8 cellular contexts compared by ENCODE assay signal in genomic region chr9:90141723-90142122, GRCh38.
A peak's percentile ranks its signal among the peaks of the same experiment; 100 is the strongest.
DNase-seq lines count a peak whose midpoint lies in the region; ATAC-seq and TF ChIP-seq lines count a peak whose summit lies in the region.

No MANE protein-coding gene starts in this region.

- no peaks in the 10 kb centered on the region for H3K9me3 ChIP-seq in WERI-Rb-1 (ENCODE audit: severe bottlenecking)

- no peak for ATAC-seq in HG03565 (IDR thresholded peaks at IDR 0.05; ENCODE audit: unreplicated experiment)
- ATAC-seq in stimulated activated naive B cell treated with anti-CD40 and anti-IgM and Interleukin-4, amounts not matched to agents 10 μg/mL and 1 μg/mL and 100 μg/mL, for 72 hours (replicated peaks), result no peak
- ATAC-seq in GM21360 (IDR thresholded peaks at IDR 0.05; ENCODE audit: unreplicated experiment), result no peak
- no peak for ATAC-seq in HG03175 (IDR thresholded peaks at IDR 0.05; ENCODE audit: unreplicated experiment)

- H3K27ac ChIP-seq in WERI-Rb-1, result no peak overlapping the region

- H3K36me3 Mint-ChIP-seq in stimulated activated naive B cell treated with anti-CD40 and anti-IgM and Interleukin-4, amounts not matched to agents 10 μg/mL and 1 μg/mL and 100 μg/mL, for 72 hours, result peaks cover 0 to 4% of the 10 kb centered on the region in 2 donors

- in situ Hi-C loops in G401 (cut with HindIII; ENCODE audit: low sequenced_read_pairs), result no loop called here

- TF ChIP-seq CTCF in WERI-Rb-1 (IDR thresholded peaks at IDR 0.05; ENCODE audit: low read depth, low read length), result peak; percentile 23; the same call in 1 of the 2 replicates

- DNase-seq in G401 (ENCODE audit: low spot score) (peak; percentile 25), NCI-H1417 (lab: John Stamatoyannopoulos, UW) (peak in 2 of 3 experiments; percentile 19 to 70), WERI-Rb-1 (no peak), kidney tubule cell (ENCODE audit: low spot score) (peak; percentile 14)
- no peak for DNase-seq in stimulated activated naive B cell treated with anti-CD40 and anti-IgM and Interleukin-4, amounts not matched to agents 10 μg/mL and 1 μg/mL and 100 μg/mL, for 72 hours

- H3K27me3 Mint-ChIP-seq in stimulated activated naive B cell treated with anti-CD40 and anti-IgM and Interleukin-4, amounts not matched to agents 10 μg/mL and 1 μg/mL and 100 μg/mL, for 72 hours, result peaks cover 15 to 23% of the 10 kb centered on the region in 2 donors

- H3K27ac Mint-ChIP-seq in stimulated activated naive B cell treated with anti-CD40 and anti-IgM and Interleukin-4, amounts not matched to agents 10 μg/mL and 1 μg/mL and 100 μg/mL, for 72 hours, result no peak overlapping the region

- H3K4me3 ChIP-seq in WERI-Rb-1 (ENCODE audit: low read depth, low read length), result no peak overlapping the region

- H3K9me3 Mint-ChIP-seq in stimulated activated naive B cell treated with anti-CD40 and anti-IgM and Interleukin-4, amounts not matched to agents 10 μg/mL and 1 μg/mL and 100 μg/mL, for 72 hours, result no peaks in the 10 kb centered on the region

- peaks cover 4 to 11% of the 10 kb centered on the region in 2 donors for H3K4me1 Mint-ChIP-seq in stimulated activated naive B cell treated with anti-CD40 and anti-IgM and Interleukin-4, amounts not matched to agents 10 μg/mL and 1 μg/mL and 100 μg/mL, for 72 hours

- H3K4me3 Mint-ChIP-seq in stimulated activated naive B cell treated with anti-CD40 and anti-IgM and Interleukin-4, amounts not matched to agents 10 μg/mL and 1 μg/mL and 100 μg/mL, for 72 hours, result no peak overlapping the region

- no peaks in the 10 kb centered on the region for H3K27me3 ChIP-seq in WERI-Rb-1 (ENCODE audit: insufficient read depth, low read depth, severe bottlenecking)

- no peaks in the 10 kb centered on the region for H3K36me3 ChIP-seq in WERI-Rb-1

Comparison
In these comparisons a context has a peak if more than half of its experiments do, and no peak if none do; other contexts are left out.
1. DNase-seq: peak in G401 (single experiment), NCI-H1417 (2 of 3) and kidney tubule cell (single experiment); none in WERI-Rb-1 (single experiment) and stimulated activated naive B cell treated with anti-CD40 and anti-IgM and Interleukin-4, amounts not matched to agents 10 μg/mL and 1 μg/mL and 100 μg/mL, for 72 hours (single experiment).